In the genomic region with DNA sequence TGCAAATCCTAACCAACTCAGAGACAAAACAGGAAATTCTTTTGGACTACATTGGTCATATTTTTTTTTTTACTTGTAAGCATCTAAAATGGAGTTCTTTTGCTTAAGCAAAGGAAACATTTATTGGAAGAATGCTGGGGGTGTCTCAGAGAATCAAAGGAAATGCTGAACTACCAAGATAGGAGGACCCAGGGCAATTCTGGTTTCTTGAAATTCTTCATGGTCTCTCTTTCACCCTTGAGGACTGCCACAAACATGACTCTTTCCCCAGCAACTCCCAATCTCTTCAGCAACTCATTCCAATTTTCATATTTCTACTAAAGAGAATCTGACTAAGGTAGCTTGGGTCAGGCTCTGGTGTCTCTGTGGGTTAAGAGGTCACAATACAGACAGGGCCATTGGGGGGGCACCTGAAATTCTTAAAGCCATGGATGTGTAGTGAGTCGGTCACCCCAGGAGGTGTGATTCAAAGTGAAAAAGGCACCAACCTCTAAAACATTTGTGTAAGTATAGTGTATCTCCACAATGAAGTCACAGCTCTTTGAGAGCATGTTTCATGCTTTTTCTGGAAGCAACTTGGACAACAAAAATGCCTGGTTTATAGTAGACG, we compare ENCODE assay signal across 2 cellular contexts.
TF ChIP-seq lines count a peak whose summit lies in the region.

No MANE protein-coding gene starts in this region.

TF ChIP-seq in IMR-90, 13 proteins besides CTCF, POLR2A, EP300 and RAD21:
- no peak for TF ChIP-seq MAFK (IDR thresholded peaks at IDR 0.05; ENCODE audit: low read depth, low read length)
- TF ChIP-seq, protein P1, sequence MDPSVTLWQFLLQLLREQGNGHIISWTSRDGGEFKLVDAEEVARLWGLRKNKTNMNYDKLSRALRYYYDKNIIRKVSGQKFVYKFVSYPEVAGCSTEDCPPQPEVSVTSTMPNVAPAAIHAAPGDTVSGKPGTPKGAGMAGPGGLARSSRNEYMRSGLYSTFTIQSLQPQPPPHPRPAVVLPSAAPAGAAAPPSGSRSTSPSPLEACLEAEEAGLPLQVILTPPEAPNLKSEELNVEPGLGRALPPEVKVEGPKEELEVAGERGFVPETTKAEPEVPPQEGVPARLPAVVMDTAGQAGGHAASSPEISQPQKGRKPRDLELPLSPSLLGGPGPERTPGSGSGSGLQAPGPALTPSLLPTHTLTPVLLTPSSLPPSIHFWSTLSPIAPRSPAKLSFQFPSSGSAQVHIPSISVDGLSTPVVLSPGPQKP (IDR thresholded peaks at IDR 0.05; ENCODE audit: borderline replicate concordance, low read depth, low read length): no peak
- TF ChIP-seq CHD1 (IDR thresholded peaks at IDR 0.05; ENCODE audit: low read depth, low read length): no peak
- no peak for TF ChIP-seq RCOR1 (IDR thresholded peaks at IDR 0.05; ENCODE audit: insufficient replicate concordance, low read length)
- TF ChIP-seq, protein P2, sequence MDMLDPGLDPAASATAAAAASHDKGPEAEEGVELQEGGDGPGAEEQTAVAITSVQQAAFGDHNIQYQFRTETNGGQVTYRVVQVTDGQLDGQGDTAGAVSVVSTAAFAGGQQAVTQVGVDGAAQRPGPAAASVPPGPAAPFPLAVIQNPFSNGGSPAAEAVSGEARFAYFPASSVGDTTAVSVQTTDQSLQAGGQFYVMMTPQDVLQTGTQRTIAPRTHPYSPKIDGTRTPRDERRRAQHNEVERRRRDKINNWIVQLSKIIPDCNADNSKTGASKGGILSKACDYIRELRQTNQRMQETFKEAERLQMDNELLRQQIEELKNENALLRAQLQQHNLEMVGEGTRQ (IDR thresholded peaks at IDR 0.05; ENCODE audit: low read depth, low read length): no peak
- TF ChIP-seq FOS (IDR thresholded peaks at IDR 0.05; ENCODE audit: low read depth, low read length): no peak
- no peak for TF ChIP-seq MXI1 (IDR thresholded peaks at IDR 0.05; ENCODE audit: borderline replicate concordance, low read depth, low read length)
- TF ChIP-seq NFE2L2 (IDR thresholded peaks at IDR 0.05; ENCODE audit: low read depth, low read length): no peak
- TF ChIP-seq SMC3 (IDR thresholded peaks at IDR 0.05; ENCODE audit: low read depth, low read length): no peak
- TF ChIP-seq BHLHE40 (IDR thresholded peaks at IDR 0.05; ENCODE audit: low read depth, low read length): no peak
- no peak for TF ChIP-seq MAZ (IDR thresholded peaks at IDR 0.05; ENCODE audit: borderline replicate concordance, low read depth, low read length)
- TF ChIP-seq RFX5 (IDR thresholded peaks at IDR 0.05; ENCODE audit: low read depth, low read length): no peak
- no peak for TF ChIP-seq CEBPB (IDR thresholded peaks at IDR 0.05; ENCODE audit: low read depth, low read length)

TF ChIP-seq in endothelial cell of umbilical vein, 7 proteins besides CTCF, POLR2A, EP300 and RAD21:
- TF ChIP-seq MYC (IDR thresholded peaks at IDR 0.05; ENCODE audit: low read depth, low read length) (no peak), EZH2 (IDR thresholded peaks at IDR 0.05; ENCODE audit: borderline replicate concordance, low read depth, low read length, severe bottlenecking) (no peak), FOS (IDR thresholded peaks at IDR 0.05; ENCODE audit: borderline replicate concordance, insufficient read depth, low read length) (no peak), POLR2AphosphoS5 (IDR thresholded peaks at IDR 0.05; ENCODE audit: insufficient read depth, low read depth, low read length) (no peak), GATA2 (IDR thresholded peaks at IDR 0.05; ENCODE audit: insufficient read depth, insufficient read length, low read depth, low read length) (no peak), JUN (IDR thresholded peaks at IDR 0.05; ENCODE audit: borderline replicate concordance, insufficient read depth, insufficient read length, low read depth) (no peak)
- TF ChIP-seq, protein P3, sequence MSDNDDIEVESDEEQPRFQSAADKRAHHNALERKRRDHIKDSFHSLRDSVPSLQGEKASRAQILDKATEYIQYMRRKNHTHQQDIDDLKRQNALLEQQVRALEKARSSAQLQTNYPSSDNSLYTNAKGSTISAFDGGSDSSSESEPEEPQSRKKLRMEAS (IDR thresholded peaks at IDR 0.05; ENCODE audit: insufficient read depth, insufficient read length): no peak
